In the genomic region with DNA sequence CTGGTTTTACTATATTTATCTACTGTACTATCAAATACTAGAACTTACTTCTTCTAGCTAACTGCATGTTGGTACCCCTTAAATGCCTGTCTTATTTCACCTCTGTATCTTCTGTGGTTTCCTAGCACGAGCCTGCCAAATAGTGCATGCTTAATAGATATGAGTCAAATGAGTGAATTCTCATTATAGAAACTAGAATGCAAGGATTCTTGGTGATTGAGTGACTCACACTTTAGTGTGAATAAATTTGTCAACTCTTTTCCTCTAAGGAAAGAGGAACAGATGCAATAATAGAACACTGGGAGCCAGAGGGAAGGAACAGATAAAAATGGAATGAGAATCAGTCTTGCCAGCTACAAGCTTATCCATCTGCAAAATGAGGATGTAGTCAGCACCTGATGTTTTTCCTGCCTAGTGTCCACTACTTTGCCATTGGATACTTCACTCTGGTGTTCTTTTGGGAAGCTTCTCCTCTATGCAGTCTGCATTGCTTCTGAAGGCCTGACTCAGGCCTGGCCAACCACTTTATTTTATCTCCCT, we compare ENCODE assay signal across 26 cellular contexts.
"Had no signal": no experiment of that assay in that cellular context is flagged by ENCODE, and none has a peak within 500 bp of the region (broad histone marks: within the 10 kb centered on the region; RNA-seq: fewer than 3 reads in every experiment).

No MANE protein-coding gene starts in this region.

- ATAC-seq: activated CD4-positive, alpha-beta T cell treated with anti-CD3 and anti-CD28 coated beads for 36 hours; activated T-cell treated with anti-CD3 and anti-CD28 coated beads, Interleukin-2, amount 50 U/mL, for 4 hours; effector memory CD8-positive, alpha-beta T cell; esophagus mucosa; natural killer cell treated with Interleukin-12 subunit alpha and Interleukin-12 subunit beta and Interleukin-15 and Interleukin-18, amount 100 ng/mL, for 72 hours; right lobe of liver; stimulated activated effector memory CD8-positive, alpha-beta T cell treated with anti-CD3 and anti-CD28 coated beads, Interleukin-12 subunit alpha, Interleukin-12 subunit beta, amount 100 ng/mL, for 72 hours had no signal

- DNase-seq: activated B cell treated with CpG ODN at 0.5 μM for 24 hours; activated CD4-positive, alpha-beta T cell treated with anti-CD3 and anti-CD28 coated beads for 36 hours; activated CD4-positive, alpha-beta T cell treated with anti-CD3 and anti-CD28 coated beads, Interleukin-2, amount 50 U/mL, for 4 hours; activated CD8-positive, alpha-beta memory T cell treated with anti-CD3 and anti-CD28 coated beads for 24 hours; activated CD8-positive, alpha-beta memory T cell treated with anti-CD3 and anti-CD28 coated beads, Interleukin-2, amount 50 U/mL, for 4 hours; activated naive CD4-positive, alpha-beta T cell; activated T-cell treated with anti-CD3 and anti-CD28 coated beads, Interleukin-2, amount 50 U/mL, for 4 hours; adrenal gland; effector memory CD8-positive, alpha-beta T cell; glutamatergic neuron; midbrain; ovary; right lobe of liver; small intestine; stimulated activated CD4-positive, alpha-beta T cell treated with anti-CD3 and anti-CD28 coated beads, Interleukin-2, amount 100 ng/mL, for 24 hours; stomach; T-helper 1 cell; upper lobe of left lung had no signal

- H3K4me1 ChIP-seq: adrenal gland, right lobe of liver, stomach, upper lobe of left lung had no signal

- H3K4me3 ChIP-seq: adrenal gland, cardiac muscle cell, ovary, right lobe of liver, stomach, upper lobe of left lung had no signal

- H3K27me3 Mint-ChIP-seq: activated B cell treated with CpG ODN at 0.5 μM for 24 hours; effector memory CD8-positive, alpha-beta T cell; natural killer cell treated with Interleukin-12 subunit alpha and Interleukin-12 subunit beta and Interleukin-15 and Interleukin-18, amount 100 ng/mL, for 72 hours had no signal

- H3K4me1 Mint-ChIP-seq: activated B cell treated with CpG ODN at 0.5 μM for 24 hours; activated CD4-positive, alpha-beta T cell treated with anti-CD3 and anti-CD28 coated beads for 36 hours; stimulated activated effector memory CD8-positive, alpha-beta T cell treated with anti-CD3 and anti-CD28 coated beads, Interleukin-12 subunit alpha, Interleukin-12 subunit beta, amount 100 ng/mL, for 72 hours had no signal

- FAIRE-seq: endothelial cell of umbilical vein, frontal cortex, small intestine had no signal

- H3K36me3 ChIP-seq: adrenal gland, cardiac muscle cell, ovary, right lobe of liver, stomach, upper lobe of left lung had no signal

- H3K27ac Mint-ChIP-seq: activated B cell treated with CpG ODN at 0.5 μM for 24 hours; activated CD4-positive, alpha-beta T cell treated with anti-CD3 and anti-CD28 coated beads for 36 hours; activated naive CD8-positive, alpha-beta T cell; activated T-helper 2 cell treated with anti-CD3 and anti-CD28 coated beads, Interferon-gamma antibody, Interleukin-2, Interleukin-4, amounts not matched to agents 10 μg/mL and 5 μg/mL and 100 μg/mL, durations not matched to agents 14 hours and 24 hours and 36 hours; effector memory CD8-positive, alpha-beta T cell; natural killer cell treated with Interleukin-12 subunit alpha and Interleukin-12 subunit beta and Interleukin-15 and Interleukin-18, amount 100 ng/mL, for 72 hours; stimulated activated effector memory CD8-positive, alpha-beta T cell treated with anti-CD3 and anti-CD28 coated beads, Interleukin-12 subunit alpha, Interleukin-12 subunit beta, amount 100 ng/mL, for 72 hours had no signal

- H3K27ac ChIP-seq: adrenal gland, cardiac muscle cell, ovary, right lobe of liver, stomach, upper lobe of left lung had no signal

- H3K9me3 ChIP-seq: adrenal gland, ovary, right lobe of liver, stomach, upper lobe of left lung had no signal

- H3K4me3 Mint-ChIP-seq: activated B cell treated with CpG ODN at 0.5 μM for 24 hours; activated CD4-positive, alpha-beta T cell treated with anti-CD3 and anti-CD28 coated beads for 36 hours; activated naive CD8-positive, alpha-beta T cell; activated T-cell treated with anti-CD3 and anti-CD28 coated beads, Interleukin-2, amount 50 U/mL, for 4 hours; effector memory CD8-positive, alpha-beta T cell; natural killer cell treated with Interleukin-12 subunit alpha and Interleukin-12 subunit beta and Interleukin-15 and Interleukin-18, amount 100 ng/mL, for 72 hours; stimulated activated effector memory CD8-positive, alpha-beta T cell treated with anti-CD3 and anti-CD28 coated beads, Interleukin-12 subunit alpha, Interleukin-12 subunit beta, amount 100 ng/mL, for 72 hours had no signal

- H3K36me3 Mint-ChIP-seq: activated naive CD8-positive, alpha-beta T cell; natural killer cell treated with Interleukin-12 subunit alpha and Interleukin-12 subunit beta and Interleukin-15 and Interleukin-18, amount 100 ng/mL, for 72 hours; stimulated activated effector memory CD8-positive, alpha-beta T cell treated with anti-CD3 and anti-CD28 coated beads, Interleukin-12 subunit alpha, Interleukin-12 subunit beta, amount 100 ng/mL, for 72 hours had no signal

- H3K27me3 ChIP-seq: adrenal gland, cardiac muscle cell, ovary, right lobe of liver, stomach, upper lobe of left lung had no signal
